Comparison of ENCODE assay signal across 9 cellular contexts in the genomic region with DNA sequence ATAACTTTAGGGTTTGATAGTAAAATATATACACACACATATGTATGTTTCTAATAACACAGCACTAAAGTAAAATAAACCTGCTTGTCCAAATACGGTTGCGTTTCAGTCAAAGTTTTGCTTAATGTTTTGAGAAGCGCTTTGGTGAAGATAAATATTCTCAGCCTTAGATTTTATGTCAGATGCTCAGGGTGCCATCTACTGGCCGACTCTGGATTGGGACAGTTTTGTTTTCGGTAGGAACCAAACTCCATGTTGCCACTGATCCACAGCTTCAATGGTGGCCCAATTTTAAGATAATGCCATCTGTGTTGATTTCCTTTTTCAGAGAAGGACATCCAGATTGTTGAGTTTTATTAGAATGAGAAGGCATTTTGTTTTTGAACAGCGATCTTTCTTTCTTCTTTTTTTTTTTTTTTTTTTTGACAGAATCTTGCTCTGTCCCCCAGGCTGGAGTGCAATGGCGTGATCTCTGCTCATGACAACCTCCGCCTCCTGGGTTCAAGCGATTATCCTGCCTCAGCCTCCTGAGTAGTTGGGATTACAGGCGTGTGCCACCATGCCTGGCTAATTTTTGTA. TPM values are rescaled to one million over a fixed set of nuclear protein-coding genes. Genes with fewer than 3 reads are reported as not detected.
DNase-seq lines count a peak whose midpoint lies in the region; TF ChIP-seq lines count a peak whose summit lies in the region.
"Had no signal": no experiment of that assay in that cellular context is flagged by ENCODE, and none has a peak within 500 bp of the region (broad histone marks: within the 10 kb centered on the region; RNA-seq: fewer than 3 reads in every experiment).

No MANE protein-coding gene starts in this region.

- intact Hi-C loops in lower leg skin (cut with DNase I; ENCODE audit: low total_unique reads) = no loop called here

- DNase-seq in DMS79 treated with DMSO at 0.1 percent for 48 hours (lab: John Stamatoyannopoulos, UW) = peak; percentile 3
- DNase-seq in DMS79 (lab: John Stamatoyannopoulos, UW) = no peak
- peak; percentile 78 for DNase-seq in HFF-Myc (ENCODE audit: extremely low read depth, low read depth)
- peak; percentile 58 for DNase-seq in NCI-H128 (lab: John Stamatoyannopoulos, UW; ENCODE audit: unreplicated experiment)
- DNase-seq in dermis blood vessel endothelial cell = peak; percentile 82
- peak; percentile 51 to 89 for DNase-seq in lower leg skin (ENCODE audit: low spot score in 2 of 2)
- DNase-seq in stimulated activated CD8-positive, alpha-beta memory T cell treated with anti-CD3 and anti-CD28 coated beads, Interleukin-4, amount 100 ng/mL, for 24 hours (ENCODE audit: low read depth) = peak; percentile 33

- H3K27ac ChIP-seq in VCaP = no peak overlapping the region
- H3K27ac ChIP-seq: BLaER1 had no signal

- H3K4me3 ChIP-seq in HFF-Myc (replicated peaks; ENCODE audit: low read depth, low read length) (no peak overlapping the region), lower leg skin (ENCODE audit: low read depth, poor library complexity, severe bottlenecking) (no peak overlapping the region)
- H3K4me3 ChIP-seq: BLaER1 had no signal

- no peak for TF ChIP-seq POLR2A in lower leg skin (IDR thresholded peaks at IDR 0.05)

- TF ChIP-seq CTCF in HFF-Myc (IDR thresholded peaks at IDR 0.05; ENCODE audit: low read depth, low read length, missing control alignments) = peak; percentile 78
- peak; percentile 94 for TF ChIP-seq CTCF in VCaP (conservative IDR thresholded peaks at IDR 0.05)
- peak in 1 of 3 donors; percentile 33 for TF ChIP-seq CTCF in lower leg skin (IDR thresholded peaks at IDR 0.05)

- 27 to 30% methylated on average over 10 of the region's 10 CpGs for WGBS in lower leg skin, 2 donors

RNA-seq across cellular contexts. Expression of a gene that starts 43.1 kb away (rescaled TPM):
- total RNA-seq in dermis blood vessel endothelial cell (3.4 and 16.7 TPM in 2 replicates), lower leg skin (1 to 10 TPM; 1.3 to 6.0 (median 4.6) TPM)
